In the genomic region with DNA sequence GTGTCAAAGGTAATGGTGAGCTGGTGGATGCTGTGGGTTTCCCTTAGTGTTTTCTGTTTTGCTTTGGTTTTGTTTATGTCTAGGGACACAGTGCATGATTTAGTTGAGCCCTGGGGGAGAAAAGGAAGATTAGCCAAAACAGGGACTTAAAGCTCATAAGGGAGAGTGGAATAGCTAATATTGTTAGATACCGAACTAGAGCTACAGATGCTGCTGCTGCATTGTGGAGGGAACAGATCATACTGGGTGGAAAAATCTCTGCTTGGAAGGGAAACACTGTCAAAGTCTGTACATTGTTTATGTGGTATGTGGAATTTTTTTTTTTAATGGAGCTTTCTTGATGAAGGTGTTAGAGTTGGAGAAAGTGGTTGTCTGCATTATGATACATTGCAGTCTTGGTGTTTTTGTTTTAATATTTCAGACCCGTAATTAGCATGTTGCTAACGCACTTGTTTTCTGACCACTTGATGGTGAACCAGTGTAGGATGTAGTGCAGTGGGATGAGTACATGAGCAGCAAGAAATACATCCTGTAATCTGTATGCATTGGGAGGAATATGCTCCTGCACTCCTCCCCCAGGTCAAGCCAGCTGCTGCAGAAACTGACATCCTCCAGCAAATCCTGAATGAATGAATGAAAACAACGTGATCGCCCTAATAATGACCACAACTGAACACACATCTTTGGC, we compare ENCODE assay signal across 8 cellular contexts. TPM values are rescaled to one million over a fixed set of nuclear protein-coding genes. Genes with fewer than 3 reads are reported as not detected.
DNase-seq lines count a peak whose midpoint lies in the region; ATAC-seq and TF ChIP-seq lines count a peak whose summit lies in the region.

No MANE protein-coding gene starts in this region.

- peak; percentile 18 for DNase-seq in DMS114 treated with DMSO at 0.1 percent for 48 hours (lab: John Stamatoyannopoulos, UW; ENCODE audit: unreplicated experiment)
- DNase-seq in IMR-90, result peak; percentile 33
- DNase-seq in astrocyte of the hippocampus (ENCODE audit: low read depth, low spot score), result peak; percentile 39
- DNase-seq in mesenchymal stem cell, result peak; percentile 47
- no peak for DNase-seq in NCI-H187 (lab: John Stamatoyannopoulos, UW)
- DNase-seq in ureter (ENCODE audit: low spot score), result no peak
- no peak for DNase-seq in NCI-H187 treated with DMSO at 0.1 percent for 48 hours (lab: John Stamatoyannopoulos, UW)

- no peak for ATAC-seq in IMR-90 (ENCODE audit: low read depth)
- ATAC-seq in HG02884 (IDR thresholded peaks at IDR 0.05; ENCODE audit: unreplicated experiment), result no peak

- H2BK12ac ChIP-seq in mesenchymal stem cell (ENCODE audit: low read length in 2 of 2), result no peak overlapping the region

- H4K8ac ChIP-seq in IMR-90 (ENCODE audit: low read depth in 2 of 2, low read length in 2 of 2) (no peak overlapping the region), mesenchymal stem cell (ENCODE audit: low read length) (peak overlapping the region; percentile 13)

- peaks cover 18% of the 10 kb centered on the region; the same call in 1 of the 2 replicates for H4K20me1 ChIP-seq in IMR-90 (ENCODE audit: insufficient read depth, low read length)

- H3K36me3 ChIP-seq in IMR-90 (ENCODE audit: control insufficient read depth, insufficient read depth, low read length), result no peaks in the 10 kb centered on the region
- no peaks in the 10 kb centered on the region for H3K36me3 ChIP-seq in mesenchymal stem cell (ENCODE audit: control insufficient read depth in 1 of 2, insufficient read depth in 2 of 2, low read depth in 1 of 2, low read length in 2 of 2)

- TF ChIP-seq RAD21 in IMR-90 (IDR thresholded peaks at IDR 0.05; ENCODE audit: low read length), result no peak

- H2BK120ac ChIP-seq in IMR-90 (ENCODE audit: low read depth, low read length) (no peak overlapping the region), mesenchymal stem cell (ENCODE audit: low read depth, low read length) (no peak overlapping the region)

- no peak overlapping the region for H3K18ac ChIP-seq in IMR-90 (ENCODE audit: low read depth, low read length)
- H3K18ac ChIP-seq in mesenchymal stem cell (ENCODE audit: low read depth in 1 of 2, low read length in 2 of 2), result no peak overlapping the region

- CTCF ChIA-PET in IMR-90 (lab: Yijun Ruan, JAX), result interaction anchor here (0.7 to 1.2 kb wide), 4 partner anchors 11 to 289 kb away, joined by 3 to 5 read pairs (median 4); no protein-coding TSS in a partner anchor

- H3K4me3 ChIP-seq in IMR-90 (ENCODE audit: insufficient read depth, low read depth, low read length) (peak overlapping the region; percentile 80), mesenchymal stem cell (ENCODE audit: insufficient read depth in 1 of 2, low read depth in 1 of 2, low read length in 2 of 2) (peak overlapping the region in 1 of 2 experiments; percentile 96)

- TF ChIP-seq POLR2A in IMR-90 (IDR thresholded peaks at IDR 0.05; ENCODE audit: low read depth, low read length), result no peak

- no peak overlapping the region for H4K5ac ChIP-seq in IMR-90 (ENCODE audit: low read depth, low read length)

- H2AK5ac ChIP-seq in IMR-90 (ENCODE audit: low read depth, low read length) (no peak overlapping the region), mesenchymal stem cell (ENCODE audit: low read length, severe bottlenecking) (no peak overlapping the region)

- H2BK5ac ChIP-seq in IMR-90 (ENCODE audit: low read depth, low read length, poor library complexity, severe bottlenecking) (peak overlapping the region; percentile 4), mesenchymal stem cell (ENCODE audit: low read depth, low read length, poor library complexity, severe bottlenecking) (no peak overlapping the region)

- TSS peak; percentile 44 for BruUV-seq in IMR-90 (replicated peaks; lab: Mats Ljungman, UMichigan)

- no peaks in the 10 kb centered on the region for H3K27me3 ChIP-seq in IMR-90 (ENCODE audit: control insufficient read depth, insufficient read depth, low read length)
- no peaks in the 10 kb centered on the region for H3K27me3 ChIP-seq in mesenchymal stem cell (ENCODE audit: control insufficient read depth in 1 of 2, insufficient read depth in 1 of 2, low read length in 2 of 2)

- H2BK15ac ChIP-seq in IMR-90 (ENCODE audit: low read depth, low read length) (no peak overlapping the region), mesenchymal stem cell (ENCODE audit: low read depth, poor library complexity, severe bottlenecking) (no peak overlapping the region)

- peaks cover 4% of the 10 kb centered on the region; the same call in 1 of the 2 replicates for H3K4me1 ChIP-seq in IMR-90 (ENCODE audit: control insufficient read depth, insufficient read depth, low read length)
- peaks cover 1% of the 10 kb centered on the region for H3K4me1 ChIP-seq in mesenchymal stem cell (ENCODE audit: control insufficient read depth, insufficient read depth, low read depth, low read length)

- H3K23ac ChIP-seq in IMR-90 (ENCODE audit: low read depth, low read length) (peak overlapping the region; percentile 77), mesenchymal stem cell (ENCODE audit: low read length in 2 of 2) (no peak overlapping the region)

- WGBS in IMR-90 (ENCODE audit: extremely low coverage in 2 of 2, insufficient read length in 1 of 2), 2 experiments, result no CpG with 5 or more reads among the region's 5 CpGs
- 25% methylated on average over 4 of the region's 5 CpGs for WGBS in mesenchymal stem cell

- POLR2A ChIA-PET in IMR-90 (lab: Charles Lee; ENCODE audit: unreplicated experiment), result no interaction called here

- H2AFZ ChIP-seq in IMR-90 (replicated peaks; ENCODE audit: low read length, poor library complexity) (no peak overlapping the region), mesenchymal stem cell (ENCODE audit: low read depth, low read length) (no peak overlapping the region)

- no peaks in the 10 kb centered on the region for H3K9me3 ChIP-seq in IMR-90 (ENCODE audit: control insufficient read depth, insufficient read depth, low read length)
- H3K9me3 ChIP-seq in mesenchymal stem cell (ENCODE audit: control insufficient read depth, low read length), result no peaks in the 10 kb centered on the region

- H4K91ac ChIP-seq in IMR-90 (ENCODE audit: insufficient read depth, low read depth, low read length), result no peak overlapping the region
- H4K91ac ChIP-seq in mesenchymal stem cell (ENCODE audit: low read length), result no peak overlapping the region

- in situ Hi-C loops in IMR-90 (cut with MboI; ENCODE audit: low sequenced_read_pairs), result loop anchor here (10.0 to 25.0 kb wide), 2 partner anchors 286 to 533 kb away; no protein-coding TSS in a partner anchor

- intact Hi-C loops in IMR-90 (cut with micrococcal nuclease), result loop anchor here (2.0 to 5.0 kb wide), 4 partner anchors 208 to 330 kb away; partner anchors contain the start of gene UMAD1

- peaks cover 14 to 32% of the 10 kb centered on the region in 2 experiments for H3K79me1 ChIP-seq in IMR-90 (ENCODE audit: low read depth in 1 of 2, low read length in 2 of 2)
- H3K79me1 ChIP-seq in mesenchymal stem cell (replicated peaks; ENCODE audit: low read length, poor library complexity, severe bottlenecking), result peaks cover 2% of the 10 kb centered on the region

- H3K27ac ChIP-seq in IMR-90 (ENCODE audit: insufficient read depth, low read length) (no peak overlapping the region), mesenchymal stem cell (ENCODE audit: low read length, poor library complexity, severe bottlenecking) (peak overlapping the region; percentile 15)

- peak overlapping the region; percentile 22; the same call in 1 of the 2 replicates for H3K56ac ChIP-seq in IMR-90 (ENCODE audit: extremely low read depth, insufficient read depth, low read length)

- H3K4ac ChIP-seq in IMR-90 (ENCODE audit: low read depth, low read length), result no peak overlapping the region
- peak overlapping the region in 1 of 2 experiments; percentile 30 for H3K4ac ChIP-seq in mesenchymal stem cell (ENCODE audit: low read depth in 1 of 2, low read length in 2 of 2)

- dilution Hi-C loops in IMR-90 (cut with HindIII; ENCODE audit: low sequenced_read_pairs, unreplicated experiment), result no loop called here

- 0 out of 2 replicates have a peak, but pooled peaks cover 3% of the 10 kb centered on the region for H3K9me1 ChIP-seq in IMR-90 (ENCODE audit: insufficient read depth, low read length)

- no peak for TF ChIP-seq CTCF in IMR-90 (conservative IDR thresholded peaks at IDR 0.05; ENCODE audit: low read depth, low read length)

- H2AK9ac ChIP-seq in IMR-90 (replicated peaks; ENCODE audit: low read depth, low read length, poor library complexity), result no peak overlapping the region

- H2BK20ac ChIP-seq in IMR-90 (ENCODE audit: low read depth, low read length), result no peak overlapping the region

- H3K4me2 ChIP-seq in IMR-90 (ENCODE audit: low read depth, low read length) (peak overlapping the region; percentile 97), mesenchymal stem cell (ENCODE audit: low read length, poor library complexity, severe bottlenecking) (peak overlapping the region; percentile 82)

- H3K14ac ChIP-seq in IMR-90 (replicated peaks; ENCODE audit: low read depth, low read length) (peak overlapping the region; percentile 35; the same call in 1 of the 2 replicates), mesenchymal stem cell (ENCODE audit: low read length in 2 of 2) (no peak overlapping the region)

- H3K9ac ChIP-seq in IMR-90 (ENCODE audit: low read depth, low read length) (peak overlapping the region; percentile 48; the same call in 1 of the 2 replicates), mesenchymal stem cell (ENCODE audit: low read length) (peak overlapping the region; percentile 74)

TF ChIP-seq in IMR-90, 13 proteins besides CTCF, POLR2A, EP300 and RAD21 (continues in another document):
- TF ChIP-seq USF2 (IDR thresholded peaks at IDR 0.05; ENCODE audit: low read depth, low read length) (no peak), CEBPB (IDR thresholded peaks at IDR 0.05; ENCODE audit: low read depth, low read length) (no peak), RFX5 (IDR thresholded peaks at IDR 0.05; ENCODE audit: low read depth, low read length) (no peak), FOS (IDR thresholded peaks at IDR 0.05; ENCODE audit: low read depth, low read length) (no peak), SMC3 (IDR thresholded peaks at IDR 0.05; ENCODE audit: low read depth, low read length) (no peak; the same call in 1 of the 2 replicates), MAZ (IDR thresholded peaks at IDR 0.05; ENCODE audit: borderline replicate concordance, low read depth, low read length) (no peak), NFE2L2 (IDR thresholded peaks at IDR 0.05; ENCODE audit: low read depth, low read length) (no peak)

RNA-seq across cellular contexts. Expression of gene GLCCI1, which starts 2.2 kb away (rescaled TPM):
- total RNA-seq in IMR-90 (2012; rRNA removed) (4.1 and 7.8 TPM in 2 replicates), ureter (25.5 TPM)
- polyA plus RNA-seq in IMR-90 (2012; rRNA removed), result 6.2 and 8.9 TPM in 2 replicates
- polyA plus RNA-seq in IMR-90 (2012; cell fraction: cytosol; rRNA removed), result 2.3 and 3.1 TPM in 2 replicates
- 6.2 and 20.3 TPM in 2 replicates for polyA plus RNA-seq in IMR-90 (2012; cell fraction: nucleus; rRNA removed; ENCODE audit: low replicate concordance)
- 13.5 TPM for polyA plus RNA-seq in mesenchymal stem cell (2013, experiment 1 of 2)
- 15.6 TPM for polyA plus RNA-seq in mesenchymal stem cell (2013, experiment 2 of 2)

Comparison
In these comparisons a context has a peak if more than half of its experiments do, and no peak if none do; other contexts are left out.
1. DNase-seq: peak in DMS114 treated with DMSO at 0.1 percent for 48 hours (single experiment), IMR-90 (single experiment), astrocyte of the hippocampus (single experiment) and mesenchymal stem cell (single experiment); none in NCI-H187 (0 of 2), ureter (single experiment) and NCI-H187 treated with DMSO at 0.1 percent for 48 hours (single experiment).